Comparison of ENCODE assay signal across 24 cellular contexts in the genomic region with DNA sequence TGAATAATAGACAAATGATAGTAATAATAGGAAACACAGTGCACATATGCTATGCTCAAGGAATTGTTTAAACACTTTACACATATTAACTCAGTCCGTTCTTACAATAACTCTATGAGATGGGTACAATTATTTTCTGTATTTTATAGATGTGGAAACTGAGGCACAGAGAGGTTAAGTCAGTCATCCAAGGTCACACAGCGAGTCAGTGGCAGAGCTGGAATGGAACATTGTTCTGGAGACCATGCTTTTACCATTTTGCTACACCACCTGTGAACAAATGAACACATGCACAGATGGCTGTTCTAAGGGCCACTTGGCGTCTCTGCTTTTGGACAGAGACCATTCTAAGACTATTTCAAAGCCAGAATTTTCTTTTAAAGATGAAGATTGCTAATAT. TPM values are rescaled to one million over a fixed set of nuclear protein-coding genes. Genes with fewer than 3 reads are reported as not detected.
DNase-seq lines count a peak whose midpoint lies in the region; ATAC-seq, FAIRE-seq and TF ChIP-seq lines count a peak whose summit lies in the region.
"Had no signal": no experiment of that assay in that cellular context is flagged by ENCODE, and none has a peak within 500 bp of the region (broad histone marks: within the 10 kb centered on the region; RNA-seq: fewer than 3 reads in every experiment).

No MANE protein-coding gene starts in this region.

- no peak for TF ChIP-seq RAD21 in HepG2 (CRISPR knock-in tag; IDR thresholded peaks at IDR 0.05)
- no peak for TF ChIP-seq RAD21 in K562 (CRISPR knock-in tag; conservative IDR thresholded peaks at IDR 0.05 in 1 of 2, IDR thresholded peaks at IDR 0.05 in 1 of 2)

- no peaks in the 10 kb centered on the region for H3K9me1 ChIP-seq in K562 (ENCODE audit: control insufficient read depth, insufficient read depth, low read length)

- H3K27me3 ChIP-seq in HepG2 (ENCODE audit: control insufficient read depth in 1 of 2, insufficient read depth in 2 of 2, low read length in 2 of 2) (no peaks in the 10 kb centered on the region), right lobe of liver (no peaks in the 10 kb centered on the region), K562 (ENCODE audit: control insufficient read depth in 2 of 2, insufficient read depth in 2 of 2, low read length in 2 of 2) (no peaks in the 10 kb centered on the region)
- H3K27me3 ChIP-seq: BE2C, BLaER1 had no signal

- no peak for TF ChIP-seq EP300 in HepG2 (IDR thresholded peaks at IDR 0.05; ENCODE audit: low read depth in 2 of 2, low read length in 2 of 2)
- TF ChIP-seq EP300 in HepG2 (CRISPR knock-in tag; IDR thresholded peaks at IDR 0.05; ENCODE audit: borderline replicate concordance) = no peak
- no peak for TF ChIP-seq EP300 in K562 (IDR thresholded peaks at IDR 0.05; ENCODE audit: low read length)

- BruUV-seq in HepG2 (replicated peaks; lab: Mats Ljungman, UMichigan) (no TSS peak), K562 (replicated peaks; lab: Mats Ljungman, UMichigan) (no TSS peak)

- intact Hi-C loops in HepG2 (cut with micrococcal nuclease; ENCODE audit: unreplicated experiment) (no loop called here), right lobe of liver (cut with DNase I) (loop anchor here in 1 of 2 donors (5.0 kb wide), 1 partner anchor 202 kb away; no protein-coding TSS in a partner anchor), K562 (cut with micrococcal nuclease) (loop anchor here (10.0 kb wide), 1 partner anchor 1591 kb away; no protein-coding TSS in a partner anchor)

- H3K9ac ChIP-seq in HepG2 (ENCODE audit: insufficient read depth, low read depth, low read length) = no peak overlapping the region
- no peak overlapping the region for H3K9ac ChIP-seq in K562 (ENCODE audit: insufficient read depth in 1 of 2, low read depth in 2 of 2, low read length in 2 of 2)
- H3K9ac ChIP-seq: BLaER1 had no signal

- FAIRE-seq in HepG2 (lab: Jason Lieb, UNC) (no peak), K562 (lab: Jason Lieb, UNC) (no peak)
- FAIRE-seq: GM12878, GM12892, GM18507 had no signal

- WGBS in HepG2 (ENCODE audit: low lambda C conversion rate) = 20% methylated on average over 3 of the region's 3 CpGs
- whole genome bisulfite sequencing in right lobe of liver (ENCODE audit: insufficient coverage, low coverage, low lambda C conversion rate, missing lambda C conversion rate) = 75% methylated on average over 3 of the region's 3 CpGs
- 40% methylated on average over 3 of the region's 3 CpGs for WGBS in K562 (ENCODE audit: insufficient coverage, low coverage, missing lambda C conversion rate)

- in situ Hi-C loops in HepG2 (cut with HindIII; ENCODE audit: extremely low pct_ligation_motif_present, low pct_unique_long_range_greater_than_20kb) (loop anchor here (10.0 kb wide), 1 partner anchor 329 kb away; no protein-coding TSS in a partner anchor), K562 (cut with MboI) (loop anchor here (10.0 kb wide), 1 partner anchor 729 kb away; no protein-coding TSS in a partner anchor)

- ATAC-seq in HepG2 (no peak), right lobe of liver (no peak), K562 (no peak)
- ATAC-seq: GM12878 had no signal

- TF ChIP-seq CTCF in HepG2 (CRISPR knock-in tag; IDR thresholded peaks at IDR 0.05) = no peak
- no peak for TF ChIP-seq CTCF in right lobe of liver (IDR thresholded peaks at IDR 0.05)
- no peak for TF ChIP-seq CTCF in K562 (IDR thresholded peaks at IDR 0.05 in 2 of 3, conservative IDR thresholded peaks at IDR 0.05 in 1 of 3; ENCODE audit: insufficient read depth in 2 of 3, low read depth in 1 of 3, low read length in 3 of 3)

- POLR2A ChIA-PET in HepG2 (lab: Yijun Ruan, JAX) (no interaction called here), K562 (lab: Yijun Ruan, JAX) (no interaction called here)

- no peaks in the 10 kb centered on the region for H3K9me3 ChIP-seq in HepG2 (ENCODE audit: low read length)
- no peaks in the 10 kb centered on the region for H3K9me3 ChIP-seq in right lobe of liver
- H3K9me3 ChIP-seq in K562 (replicated peaks; ENCODE audit: control insufficient read depth, insufficient read depth, low read depth, low read length) = no peaks in the 10 kb centered on the region
- H3K9me3 ChIP-seq: BE2C, BLaER1 had no signal

- no peak overlapping the region for H3K4me2 ChIP-seq in HepG2 (ENCODE audit: low read depth, low read length)
- no peak overlapping the region for H3K4me2 ChIP-seq in K562 (ENCODE audit: insufficient read depth, low read length)
- H3K4me2 ChIP-seq: BLaER1 had no signal

- H3K79me2 ChIP-seq in HepG2 (ENCODE audit: insufficient read depth, low read length) = no peaks in the 10 kb centered on the region
- no peaks in the 10 kb centered on the region for H3K79me2 ChIP-seq in K562 (ENCODE audit: control insufficient read depth, insufficient read depth, low read length)

- H3K4me3 ChIP-seq in HepG2 (replicated peaks in 1 of 3; ENCODE audit: insufficient read depth in 1 of 3, low read depth in 2 of 3, low read length in 3 of 3) (no peak overlapping the region), right lobe of liver (no peak overlapping the region), K562 (no peak overlapping the region)
- H3K4me3 ChIP-seq: BLaER1, GM12878 had no signal

- H4K20me1 ChIP-seq in HepG2 (ENCODE audit: insufficient read depth, low read length) (no peaks in the 10 kb centered on the region), K562 (replicated peaks; ENCODE audit: control insufficient read depth, insufficient read depth, low read length) (no peaks in the 10 kb centered on the region)
- H4K20me1 ChIP-seq: BLaER1 had no signal

- no peak for TF ChIP-seq POLR2A in HepG2 (IDR thresholded peaks at IDR 0.05; ENCODE audit: insufficient read depth in 1 of 2, low read depth in 2 of 2, low read length in 2 of 2)
- no peak for TF ChIP-seq POLR2A in right lobe of liver (IDR thresholded peaks at IDR 0.05)
- TF ChIP-seq POLR2A in K562 (conservative IDR thresholded peaks at IDR 0.05) = no peak

- CTCF ChIA-PET in HepG2 (lab: Yijun Ruan, JAX; ENCODE audit: low intra/inter-chr PET ratio, low total read pairs) (no interaction called here), K562 (lab: Yijun Ruan, JAX; ENCODE audit: low intra/inter-chr PET ratio) (interaction anchor here (0.6 kb wide), 1 partner anchor 382 kb away, joined by 4 read pairs; no protein-coding TSS in a partner anchor)

- H3K27ac ChIP-seq in HepG2 (ENCODE audit: extremely low read length, insufficient read depth, low read length) (no peak overlapping the region), right lobe of liver (no peak overlapping the region), K562 (ENCODE audit: extremely low read depth, low read depth, low read length) (no peak overlapping the region)
- H3K27ac ChIP-seq: 22Rv1, BLaER1 had no signal

- DNase-seq in HepG2 (ENCODE audit: low spot score) (no peak), right lobe of liver (no peak), K562 (ENCODE audit: extremely low read depth in 1 of 4, low spot score in 3 of 4) (no peak), NCI-H446 treated with DMSO at 0.1 percent for 48 hours (lab: John Stamatoyannopoulos, UW) (no peak), NOMO-1 (lab: John Stamatoyannopoulos, UW; ENCODE audit: unreplicated experiment in 2 of 2) (no peak)
- DNase-seq: ACHN; BE2C; C1 segment of cervical spinal cord; CD4-positive, alpha-beta memory T cell; CD4-positive, CD25-positive, alpha-beta regulatory T cell; CD8-positive, alpha-beta memory T cell; COR-L47; DMS 273 treated with DMSO at 0.1 percent for 48 hours; DMS153; DMS53; DMS79; DND-41; EL; GDM1 had no signal

- H3K36me3 ChIP-seq in HepG2 (replicated peaks in 1 of 2; ENCODE audit: control insufficient read depth in 1 of 2, insufficient read depth in 2 of 2, low read length in 2 of 2) (no peaks in the 10 kb centered on the region), right lobe of liver (no peaks in the 10 kb centered on the region), K562 (ENCODE audit: control insufficient read depth, insufficient read depth, low read length) (no peaks in the 10 kb centered on the region)
- H3K36me3 ChIP-seq: BE2C, BLaER1 had no signal

- H3K4me1 ChIP-seq in HepG2 (ENCODE audit: insufficient read depth, low read length) = no peaks in the 10 kb centered on the region
- no peaks in the 10 kb centered on the region for H3K4me1 ChIP-seq in right lobe of liver
- no peaks in the 10 kb centered on the region for H3K4me1 ChIP-seq in K562 (replicated peaks in 1 of 2; ENCODE audit: control insufficient read depth in 2 of 2, insufficient read depth in 2 of 2, low read length in 2 of 2)
- H3K4me1 ChIP-seq: BE2C, BLaER1 had no signal

- H2AFZ ChIP-seq in HepG2 (ENCODE audit: low read length) (no peak overlapping the region), K562 (ENCODE audit: low read depth, low read length) (peak overlapping the region; percentile 11; the same call in 1 of the 2 replicates)

RNA-seq across cellular contexts. Expression of gene MTPN, which starts 26.9 kb away (rescaled TPM):
- total RNA-seq in HepG2 (2016; rRNA removed; fragmentation: Illumina TruSeq; extraction: Trizol) = 71.7 and 119 TPM in 2 replicates
- 5.7 and 5.9 TPM in 2 replicates for total RNA-seq in HepG2 (2016; cell fraction: cytosol; rRNA removed; fragmentation: Illumina TruSeq; extraction: Trizol; ENCODE audit: low read depth)
- total RNA-seq in HepG2 (2016; cell fraction: insoluble cytoplasmic fraction; rRNA removed; fragmentation: Illumina TruSeq; extraction: Trizol) = 72.1 and 120 TPM in 2 replicates
- 39.9 and 40.8 TPM in 2 replicates for total RNA-seq in HepG2 (2016; cell fraction: membrane; rRNA removed; fragmentation: Illumina TruSeq; extraction: Trizol)
- total RNA-seq in HepG2 (2016; cell fraction: nucleus; rRNA removed; fragmentation: Illumina TruSeq; extraction: Trizol) = 33.8 and 35.3 TPM in 2 replicates
- 25.6 and 31.1 TPM in 2 replicates for polyA plus RNA-seq in HepG2 (2011; rRNA removed)
- 15.2 and 21.5 TPM in 2 replicates for polyA plus RNA-seq in HepG2 (2011; cell fraction: cytosol; rRNA removed)
- polyA plus RNA-seq in HepG2 (2011; cell fraction: nucleus; rRNA removed) = 8.0 and 9.7 TPM in 2 replicates
- polyA plus RNA-seq in HepG2 (2012) = 39.5 and 49.7 TPM in 2 replicates
- 3.8 and 3.9 TPM in 2 replicates for polyA plus RNA-seq in HepG2 (2016; cell fraction: cytosol; fragmentation: Illumina TruSeq; extraction: Trizol; ENCODE audit: low read depth)
- 122 and 125 TPM in 2 replicates for polyA plus RNA-seq in HepG2 (2016; cell fraction: insoluble cytoplasmic fraction; fragmentation: Illumina TruSeq; extraction: Trizol; ENCODE audit: low read depth)
- polyA plus RNA-seq in HepG2 (2016; cell fraction: membrane; fragmentation: Illumina TruSeq; extraction: Trizol; ENCODE audit: low read depth) = 23.7 and 24.3 TPM in 2 replicates
- polyA plus RNA-seq in HepG2 (2016; cell fraction: nucleus; fragmentation: Illumina TruSeq; extraction: Trizol; ENCODE audit: insufficient read depth, low read depth) = 32.0 and 35.0 TPM in 2 replicates
- polyA minus RNA-seq in HepG2 (2011; rRNA and poly(A)+ RNA removed; ENCODE audit: low replicate concordance) = 59.8 and 73.4 TPM in 2 replicates
- 55.1 and 57.2 TPM in 2 replicates for polyA minus RNA-seq in HepG2 (2011; cell fraction: cytosol; rRNA and poly(A)+ RNA removed)
- polyA minus RNA-seq in HepG2 (2011; cell fraction: nucleus; rRNA and poly(A)+ RNA removed) = 25.1 and 29.2 TPM in 2 replicates
- total RNA-seq in right lobe of liver = 10 to 100 TPM; 31.6 to 42.3 (median 39.5) TPM
- total RNA-seq in K562 (2011; cell fraction: chromatin; rRNA removed; ENCODE audit: low replicate concordance) = 24.4 and 41.1 TPM in 2 replicates
- total RNA-seq in K562 (2011; cell fraction: nucleolus; rRNA removed) = 26.7 and 34.1 TPM in 2 replicates
- total RNA-seq in K562 (2011; cell fraction: nucleoplasm; rRNA removed) = 43.8 and 76.6 TPM in 2 replicates
- total RNA-seq in K562 (2014; rRNA removed) = 94.4 and 128 TPM in 2 replicates
- 156 and 189 TPM in 2 replicates for total RNA-seq in K562 (2014; rRNA removed; fragmentation: Illumina TruSeq; extraction: Trizol)
- total RNA-seq in K562 (2015; rRNA removed; fragmentation: Illumina TruSeq; extraction: Trizol) = 154 and 159 TPM in 2 replicates
- total RNA-seq in K562 (2021) = 236 and 261 TPM in 2 replicates
- 189 and 191 TPM in 2 replicates for polyA plus RNA-seq in K562 (2011; rRNA removed)
- 69.3 and 142 TPM in 2 replicates for polyA plus RNA-seq in K562 (2011; cell fraction: cytosol; rRNA removed)
- 61.0 and 67.9 TPM in 2 replicates for polyA plus RNA-seq in K562 (2011; cell fraction: nucleus; rRNA removed)
- 190 and 199 TPM in 2 replicates for polyA plus RNA-seq in K562 (2012)
- polyA plus RNA-seq in K562 (2014; fragmentation: Illumina TruSeq; extraction: Trizol) = 224 and 243 TPM in 2 replicates
- 10 to 100 TPM; 68.5 to 68.6 TPM for polyA plus RNA-seq in K562 (2014; fragmentation: Nextera tagmentation; extraction: Ambion mirVana)
- polyA plus RNA-seq in K562 (2014; rRNA removed) = 133 and 148 TPM in 2 replicates
- polyA minus RNA-seq in K562 (2011; rRNA and poly(A)+ RNA removed) = 247 and 299 TPM in 2 replicates
- 168 and 172 TPM in 2 replicates for polyA minus RNA-seq in K562 (2011; cell fraction: cytosol; rRNA and poly(A)+ RNA removed)
- 70.3 and 88.3 TPM in 2 replicates for polyA minus RNA-seq in K562 (2011; cell fraction: nucleus; rRNA and poly(A)+ RNA removed)

Comparison
In these comparisons a context has a peak if more than half of its experiments do, and no peak if none do; other contexts are left out.
1. Of the 241 proteins assayed by ChIP-seq in both HepG2 and K562: peak only in HepG2: none; only in K562: ADNP, CBX1, HDAC2, KDM1A and ZFP36; in both: none; in neither: 236.